Comparison of ENCODE assay signal across 11 cellular contexts in the genomic region with DNA sequence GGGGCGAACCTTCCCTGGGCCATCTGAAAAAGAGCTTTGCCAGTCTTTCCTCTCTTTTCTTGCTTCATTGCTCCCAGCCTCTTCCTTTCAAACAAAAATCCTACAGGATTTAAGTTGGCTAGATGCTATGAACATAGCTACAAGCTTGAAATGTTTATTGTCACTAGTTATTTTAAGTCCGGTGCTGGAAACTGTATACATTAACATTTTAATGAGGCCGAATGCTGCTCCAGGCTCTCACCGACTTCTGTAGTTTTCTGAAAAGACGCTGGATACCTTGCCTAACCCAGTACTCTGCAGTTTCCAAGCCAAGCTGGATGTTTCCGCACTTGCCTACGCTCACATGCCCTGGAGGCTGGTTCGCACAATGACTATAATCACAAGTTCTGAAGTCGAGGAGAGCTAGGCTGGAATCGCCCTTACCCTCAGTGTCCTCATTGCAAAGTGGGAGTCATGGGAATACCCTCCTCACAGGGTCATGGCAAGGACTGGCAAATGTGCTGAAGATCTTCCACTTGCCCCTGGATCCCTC. TPM values are rescaled to one million over a fixed set of nuclear protein-coding genes. Genes with fewer than 3 reads are reported as not detected.
DNase-seq lines count a peak whose midpoint lies in the region; ATAC-seq and TF ChIP-seq lines count a peak whose summit lies in the region.
"Had no signal": no experiment of that assay in that cellular context is flagged by ENCODE, and none has a peak within 500 bp of the region (broad histone marks: within the 10 kb centered on the region; RNA-seq: fewer than 3 reads in every experiment).

No MANE protein-coding gene starts in this region.

- intact Hi-C loops in A673 (cut with micrococcal nuclease; ENCODE audit: unreplicated experiment): no loop called here

- H3K9me3 ChIP-seq in A673 (ENCODE audit: low read depth, low read length, poor library complexity, severe bottlenecking): no peaks in the 10 kb centered on the region
- H3K9me3 ChIP-seq in neuron (ENCODE audit: low read length): no peaks in the 10 kb centered on the region
- H3K9me3 ChIP-seq: pancreas had no signal

- H3K27ac ChIP-seq in A673 (ENCODE audit: low read depth, low read length, poor library complexity, severe bottlenecking): no peak overlapping the region

- DNase-seq in A673 (ENCODE audit: low spot score) (no peak), NCI-H460 (ENCODE audit: extremely low read depth, low read depth) (peak; percentile 20), epithelial cell of esophagus (ENCODE audit: low read depth) (peak; percentile 89), ureter (ENCODE audit: low spot score) (no peak), D341Med (ENCODE audit: low spot score) (no peak), H7 (no peak)
- DNase-seq: activated B cell treated with CpG ODN at 0.5 μM for 24 hours, NCI-H1694, pancreas had no signal

- H3K27me3 ChIP-seq in A673 (replicated peaks; ENCODE audit: insufficient read depth, low read depth, low read length, poor library complexity) (no peaks in the 10 kb centered on the region), neuron (ENCODE audit: insufficient read depth, low read length) (no peaks in the 10 kb centered on the region), H7 (ENCODE audit: control insufficient read depth, insufficient read depth, low read length) (no peaks in the 10 kb centered on the region)
- H3K27me3 ChIP-seq: pancreas had no signal

- H3K4me3 ChIP-seq in A673 (ENCODE audit: low read depth, low read length, poor library complexity, severe bottlenecking): peak overlapping the region; percentile 28
- peak overlapping the region; percentile 35 for H3K4me3 ChIP-seq in epithelial cell of esophagus (ENCODE audit: low read length)
- H3K4me3 ChIP-seq in neuron (ENCODE audit: low read length): peak overlapping the region; percentile 55
- H3K4me3 ChIP-seq in H7 (ENCODE audit: insufficient read depth, low read depth, low read length): no peak overlapping the region
- H3K4me3 ChIP-seq: pancreas had no signal

- no peak for ATAC-seq in HG03521 (IDR thresholded peaks at IDR 0.05; ENCODE audit: unreplicated experiment)

- H3K4me1 ChIP-seq in A673 (ENCODE audit: insufficient read depth, low read length, poor library complexity, severe bottlenecking) (peaks cover 7% of the 10 kb centered on the region), neuron (ENCODE audit: insufficient read depth, low read length) (peaks cover 20% of the 10 kb centered on the region)
- H3K4me1 ChIP-seq: pancreas had no signal

- no peak for TF ChIP-seq CTCF in A673 (conservative IDR thresholded peaks at IDR 0.05; ENCODE audit: low read depth, low read length)
- TF ChIP-seq CTCF in epithelial cell of esophagus (IDR thresholded peaks at IDR 0.05; ENCODE audit: insufficient read depth, low read depth, low read length, missing control alignments): no peak

- no TSS peak for BruUV-seq in A673 (replicated peaks; lab: Mats Ljungman, UMichigan)

- H2AFZ ChIP-seq in neuron (ENCODE audit: low read depth, low read length): peak overlapping the region; percentile 80

- H3K36me3 ChIP-seq in A673 (ENCODE audit: insufficient read depth, low read length, poor library complexity, severe bottlenecking): no peaks in the 10 kb centered on the region
- no peaks in the 10 kb centered on the region for H3K36me3 ChIP-seq in neuron (ENCODE audit: insufficient read depth, low read length)
- no peaks in the 10 kb centered on the region for H3K36me3 ChIP-seq in H7 (replicated peaks; ENCODE audit: control insufficient read depth, insufficient read depth, low read length)
- H3K36me3 ChIP-seq: pancreas had no signal

- CTCF ChIA-PET in A673 (lab: Charles Lee): no interaction called here

- POLR2A ChIA-PET in A673 (lab: Charles Lee; ENCODE audit: low non-redundant PET): no interaction called here

RNA-seq across cellular contexts. Expression of a gene that starts 39.1 kb away (rescaled TPM):
- total RNA-seq in A673 (2021) (0.26 and 0.57 TPM in 2 replicates), ureter (6.8 TPM)
- total RNA-seq in NCI-H460 (2014; rRNA removed; shearing (Covaris generic)): 0.43 and 0.79 TPM in 2 replicates
- 0.11 and 0.50 TPM in 2 replicates for polyA plus RNA-seq in NCI-H460 (2014; cell fraction: nucleus; rRNA removed)
- total RNA-seq in H7 (2014; rRNA removed; shearing (Covaris generic)): 1.3 and 2.0 TPM in 2 replicates

Comparison
In these comparisons a context has a peak if more than half of its experiments do, and no peak if none do; other contexts are left out.
1. DNase-seq: peak in NCI-H460 (single experiment) and epithelial cell of esophagus (single experiment); none in A673 (single experiment), ureter (single experiment), D341Med (single experiment) and H7 (single experiment).